Comparison of ENCODE assay signal across 12 cellular contexts in the genomic region with DNA sequence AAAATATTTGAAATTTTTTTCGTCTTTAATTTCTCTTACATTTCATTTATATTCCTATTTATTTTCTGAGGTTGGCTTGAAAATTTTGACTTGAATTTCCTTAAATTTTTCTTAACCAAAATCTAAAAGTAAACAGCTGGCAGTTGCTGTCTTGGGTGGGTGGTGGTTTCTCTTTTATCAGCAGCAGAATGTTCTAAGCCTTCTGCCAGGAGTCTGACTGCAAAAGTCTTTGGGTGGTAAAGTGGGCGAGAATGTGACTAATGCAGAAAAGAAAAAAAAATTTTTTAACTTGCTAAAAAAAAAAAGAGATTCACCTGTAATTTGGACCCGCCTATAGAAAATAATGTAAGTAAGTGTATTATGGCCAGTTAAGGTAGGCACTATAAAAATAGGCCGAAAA. TPM values are rescaled to one million over a fixed set of nuclear protein-coding genes. Genes with fewer than 3 reads are reported as not detected.
DNase-seq lines count a peak whose midpoint lies in the region; ATAC-seq, FAIRE-seq and TF ChIP-seq lines count a peak whose summit lies in the region.
"Had no signal": no experiment of that assay in that cellular context is flagged by ENCODE, and none has a peak within 500 bp of the region (broad histone marks: within the 10 kb centered on the region; RNA-seq: fewer than 3 reads in every experiment).

No MANE protein-coding gene starts in this region.

- ATAC-seq in activated CD4-positive, CD25-positive, alpha-beta regulatory T cell treated with anti-CD3 and anti-CD28 coated beads, Interleukin-2, amount 50 U/mL, for 24 hours: no peak
- ATAC-seq in HG03520 (IDR thresholded peaks at IDR 0.05; ENCODE audit: unreplicated experiment): no peak
- ATAC-seq: gastrocnemius medialis had no signal

- H3K27me3 Mint-ChIP-seq in neural progenitor cell (ENCODE audit: insufficient read depth, low read depth) (peaks cover 3% of the 10 kb centered on the region), glutamatergic neuron (ENCODE audit: unreplicated experiment) (peaks cover 6% of the 10 kb centered on the region)
- H3K27me3 Mint-ChIP-seq: progenitor cell of endocrine pancreas had no signal

- H4K12ac ChIP-seq in trophoblast cell (ENCODE audit: low read depth, low read length): no peak overlapping the region

- no peak for TF ChIP-seq CTCF in GM12865 (IDR thresholded peaks at IDR 0.05; ENCODE audit: insufficient read depth, low read depth, low read length, missing control alignments)
- TF ChIP-seq CTCF in bronchial epithelial cell (IDR thresholded peaks at IDR 0.05; ENCODE audit: insufficient read depth, low read length, severe bottlenecking): no peak
- TF ChIP-seq CTCF in neural progenitor cell (IDR thresholded peaks at IDR 0.05): no peak
- no peak for TF ChIP-seq CTCF in glutamatergic neuron (IDR thresholded peaks at IDR 0.05; ENCODE audit: partially characterized antibody, unreplicated experiment)

- H3K4me3 Mint-ChIP-seq in neural progenitor cell (no peak overlapping the region), glutamatergic neuron (ENCODE audit: unreplicated experiment) (no peak overlapping the region)

- no peak overlapping the region for H4K91ac ChIP-seq in trophoblast cell (ENCODE audit: low read depth, low read length)

- H3K4ac ChIP-seq in trophoblast cell (ENCODE audit: low read depth, low read length): no peak overlapping the region

- H3K36me3 ChIP-seq in bronchial epithelial cell (ENCODE audit: control insufficient read depth, insufficient read depth, low read length): no peaks in the 10 kb centered on the region
- no peaks in the 10 kb centered on the region for H3K36me3 ChIP-seq in neural progenitor cell
- H3K36me3 ChIP-seq in trophoblast cell (ENCODE audit: control insufficient read depth in 1 of 2, insufficient read depth in 2 of 2, low read length in 2 of 2): no peaks in the 10 kb centered on the region
- H3K36me3 ChIP-seq: gastrocnemius medialis, suprapubic skin had no signal

- no peak overlapping the region for H3K23ac ChIP-seq in trophoblast cell (ENCODE audit: low read length)

- FAIRE-seq in bronchial epithelial cell (lab: Jason Lieb, UNC): no peak

- peaks cover 5% of the 10 kb centered on the region for H3K79me1 ChIP-seq in trophoblast cell (ENCODE audit: low read length)

- H3K79me2 ChIP-seq in neural progenitor cell (ENCODE audit: low read depth) (peaks cover 90% of the 10 kb centered on the region), trophoblast cell (ENCODE audit: control insufficient read depth, insufficient read depth, low read length, poor library complexity) (peaks cover 6% of the 10 kb centered on the region)

- DNase-seq in GM12865 (ENCODE audit: low read depth) (peak; percentile 35), OCI-M1 (lab: John Stamatoyannopoulos, UW) (peak; percentile 61), bronchial epithelial cell (ENCODE audit: low read depth) (peak; percentile 18), neural progenitor cell (ENCODE audit: low spot score) (no peak), trophoblast cell (no peak), glutamatergic neuron (no peak)
- DNase-seq: gastrocnemius medialis, NCI-H526 treated with DMSO at 0.1 percent for 48 hours had no signal

- H2AFZ ChIP-seq in neural progenitor cell (replicated peaks) (no peak overlapping the region), trophoblast cell (ENCODE audit: insufficient read depth, low read length, poor library complexity) (no peak overlapping the region)

- H3K4me2 ChIP-seq in neural progenitor cell (peak overlapping the region; percentile 95), trophoblast cell (ENCODE audit: low read length) (no peak overlapping the region)

- H2BK12ac ChIP-seq in trophoblast cell (ENCODE audit: low read length): no peak overlapping the region

- H3K9me3 Mint-ChIP-seq in neural progenitor cell (peaks cover 18% of the 10 kb centered on the region), glutamatergic neuron (ENCODE audit: unreplicated experiment) (peaks cover 5% of the 10 kb centered on the region)

- no peak overlapping the region for H2AK5ac ChIP-seq in trophoblast cell (ENCODE audit: low read length)

- no peaks in the 10 kb centered on the region for H3K27me3 ChIP-seq in bronchial epithelial cell (ENCODE audit: control insufficient read depth, insufficient read depth, low read length)
- no peaks in the 10 kb centered on the region for H3K27me3 ChIP-seq in neural progenitor cell
- no peaks in the 10 kb centered on the region for H3K27me3 ChIP-seq in trophoblast cell (ENCODE audit: insufficient read depth, low read length)
- H3K27me3 ChIP-seq: gastrocnemius medialis, suprapubic skin had no signal

- no peaks in the 10 kb centered on the region for H3K9me3 ChIP-seq in neural progenitor cell (ENCODE audit: low read depth)
- no peaks in the 10 kb centered on the region for H3K9me3 ChIP-seq in trophoblast cell (ENCODE audit: insufficient read depth, low read depth, low read length)
- H3K9me3 ChIP-seq: gastrocnemius medialis, suprapubic skin had no signal

- peaks cover 9% of the 10 kb centered on the region for H3K36me3 Mint-ChIP-seq in neural progenitor cell
- no peaks in the 10 kb centered on the region for H3K36me3 Mint-ChIP-seq in glutamatergic neuron (ENCODE audit: unreplicated experiment)

- H2BK120ac ChIP-seq in trophoblast cell (ENCODE audit: insufficient read depth, low read length, poor library complexity): no peak overlapping the region

- WGBS in trophoblast cell (ENCODE audit: extremely low coverage, insufficient coverage, insufficient read length): no CpG with 5 or more reads among the region's 4 CpGs

- H3K9ac ChIP-seq in neural progenitor cell (no peak overlapping the region), trophoblast cell (ENCODE audit: low read length) (no peak overlapping the region)

- H4K20me1 ChIP-seq in neural progenitor cell (ENCODE audit: low read depth): peaks cover 41% of the 10 kb centered on the region

- peaks cover 17% of the 10 kb centered on the region for H3F3A ChIP-seq in neural progenitor cell (ENCODE audit: low read depth)

- H3K4me1 Mint-ChIP-seq in neural progenitor cell: peaks cover 23% of the 10 kb centered on the region
- H3K4me1 Mint-ChIP-seq in glutamatergic neuron (ENCODE audit: low read depth, unreplicated experiment): peaks cover 10% of the 10 kb centered on the region

- H3K27ac Mint-ChIP-seq in neural progenitor cell: no peak overlapping the region
- H3K27ac Mint-ChIP-seq in glutamatergic neuron (ENCODE audit: unreplicated experiment): no peak overlapping the region
- H3K27ac Mint-ChIP-seq: progenitor cell of endocrine pancreas had no signal

- H3K4me3 ChIP-seq in GM12865 (ENCODE audit: low read depth, low read length) (peak overlapping the region; percentile 86), bronchial epithelial cell (ENCODE audit: low read depth, low read length) (no peak overlapping the region), neural progenitor cell (peak overlapping the region; percentile 3), trophoblast cell (ENCODE audit: low read depth, low read length) (no peak overlapping the region)
- H3K4me3 ChIP-seq: suprapubic skin had no signal

- H2BK5ac ChIP-seq in trophoblast cell (ENCODE audit: low read depth, low read length, poor library complexity): no peak overlapping the region

- H3K4me1 ChIP-seq in neural progenitor cell (peaks cover 25% of the 10 kb centered on the region), trophoblast cell (ENCODE audit: control insufficient read depth in 1 of 2, insufficient read depth in 2 of 2, low read length in 2 of 2) (peaks cover 0 to 3% of the 10 kb centered on the region in 2 experiments)

- no peak overlapping the region for H3K27ac ChIP-seq in neural progenitor cell
- no peak overlapping the region for H3K27ac ChIP-seq in trophoblast cell (ENCODE audit: low read depth, low read length)
- H3K27ac ChIP-seq: suprapubic skin had no signal

- no peak overlapping the region for H3K18ac ChIP-seq in trophoblast cell (ENCODE audit: low read length)

- H4K8ac ChIP-seq in trophoblast cell (ENCODE audit: low read depth, low read length): no peak overlapping the region

- no peak overlapping the region for H3K14ac ChIP-seq in trophoblast cell (ENCODE audit: low read length)

RNA-seq across cellular contexts. Expression of a gene that starts 2.5 kb away (rescaled TPM):
- total RNA-seq in bronchial epithelial cell (39.2 and 50.5 TPM in 2 replicates), neural progenitor cell (ENCODE audit: low replicate concordance) (65.1 and 103 TPM in 2 replicates), glutamatergic neuron (ENCODE audit: unreplicated experiment) (22.1 TPM)
- polyA plus RNA-seq in trophoblast cell (2013): 49.4 and 49.6 TPM in 2 replicates

RNA-seq across cellular contexts. Expression of a gene that starts 3.0 kb away (rescaled TPM):
- total RNA-seq in bronchial epithelial cell (19.7 and 24.5 TPM in 2 replicates), neural progenitor cell (ENCODE audit: low replicate concordance) (46.6 and 70.8 TPM in 2 replicates), glutamatergic neuron (ENCODE audit: unreplicated experiment) (16.9 TPM)
- polyA plus RNA-seq in trophoblast cell (2013): 18.6 and 19.1 TPM in 2 replicates

Comparison
In these comparisons a context has a peak if more than half of its experiments do, and no peak if none do; other contexts are left out.
1. DNase-seq: peak in GM12865 (single experiment), OCI-M1 (single experiment) and bronchial epithelial cell (single experiment); none in neural progenitor cell (single experiment), trophoblast cell (0 of 2) and glutamatergic neuron (single experiment).
2. H3K4me3 ChIP-seq: peak in GM12865 (single experiment) and neural progenitor cell (single experiment); none in bronchial epithelial cell (single experiment) and trophoblast cell (single experiment).